ENCODE assay signal across 1 cellular context in the genomic region with DNA sequence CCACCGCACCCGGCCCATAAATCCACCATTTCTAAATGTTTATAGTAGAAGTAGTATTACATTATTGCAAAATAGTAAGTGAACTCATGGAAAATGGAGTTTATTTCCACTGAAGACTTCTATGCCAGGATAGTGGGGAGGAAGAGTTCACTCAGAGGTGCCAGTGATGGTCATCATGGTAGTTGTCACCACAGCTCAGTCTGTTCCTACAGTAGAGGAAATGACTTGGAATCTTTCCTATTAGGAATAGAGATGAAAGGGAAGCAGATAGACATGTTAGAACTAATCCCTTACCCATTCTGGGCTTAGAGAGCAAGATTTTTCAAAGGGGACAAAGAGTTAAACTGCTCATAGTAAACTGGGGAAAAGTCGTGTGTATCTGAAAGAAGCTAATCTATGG.
TF ChIP-seq lines count a peak whose summit lies in the region.

No MANE protein-coding gene starts in this region.

TF ChIP-seq in WTC11, 78 proteins besides CTCF, POLR2A, EP300 and RAD21 (continued from another document):
- TF ChIP-seq, protein P1, sequence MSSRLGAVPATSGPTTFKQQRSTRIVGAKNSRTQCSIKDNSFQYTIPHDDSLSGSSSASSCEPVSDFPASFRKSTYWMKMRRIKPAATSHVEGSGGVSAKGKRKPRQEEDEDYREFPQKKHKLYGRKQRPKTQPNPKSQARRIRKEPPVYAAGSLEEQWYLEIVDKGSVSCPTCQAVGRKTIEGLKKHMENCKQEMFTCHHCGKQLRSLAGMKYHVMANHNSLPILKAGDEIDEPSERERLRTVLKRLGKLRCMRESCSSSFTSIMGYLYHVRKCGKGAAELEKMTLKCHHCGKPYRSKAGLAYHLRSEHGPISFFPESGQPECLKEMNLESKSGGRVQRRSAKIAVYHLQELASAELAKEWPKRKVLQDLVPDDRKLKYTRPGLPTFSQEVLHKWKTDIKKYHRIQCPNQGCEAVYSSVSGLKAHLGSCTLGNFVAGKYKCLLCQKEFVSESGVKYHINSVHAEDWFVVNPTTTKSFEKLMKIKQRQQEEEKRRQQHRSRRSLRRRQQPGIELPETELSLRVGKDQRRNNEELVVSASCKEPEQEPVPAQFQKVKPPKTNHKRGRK (CRISPR knock-in tag; IDR thresholded peaks at IDR 0.05; ENCODE audit: borderline replicate concordance) = no peak
- TF ChIP-seq, protein P2, sequence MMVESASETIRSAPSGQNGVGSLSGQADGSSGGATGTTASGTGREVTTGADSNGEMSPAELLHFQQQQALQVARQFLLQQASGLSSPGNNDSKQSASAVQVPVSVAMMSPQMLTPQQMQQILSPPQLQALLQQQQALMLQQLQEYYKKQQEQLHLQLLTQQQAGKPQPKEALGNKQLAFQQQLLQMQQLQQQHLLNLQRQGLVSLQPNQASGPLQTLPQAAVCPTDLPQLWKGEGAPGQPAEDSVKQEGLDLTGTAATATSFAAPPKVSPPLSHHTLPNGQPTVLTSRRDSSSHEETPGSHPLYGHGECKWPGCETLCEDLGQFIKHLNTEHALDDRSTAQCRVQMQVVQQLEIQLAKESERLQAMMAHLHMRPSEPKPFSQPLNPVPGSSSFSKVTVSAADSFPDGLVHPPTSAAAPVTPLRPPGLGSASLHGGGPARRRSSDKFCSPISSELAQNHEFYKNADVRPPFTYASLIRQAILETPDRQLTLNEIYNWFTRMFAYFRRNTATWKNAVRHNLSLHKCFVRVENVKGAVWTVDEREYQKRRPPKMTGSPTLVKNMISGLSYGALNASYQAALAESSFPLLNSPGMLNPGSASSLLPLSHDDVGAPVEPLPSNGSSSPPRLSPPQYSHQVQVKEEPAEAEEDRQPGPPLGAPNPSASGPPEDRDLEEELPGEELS (CRISPR knock-in tag; IDR thresholded peaks at IDR 0.05) = no peak
- TF ChIP-seq, protein P3, sequence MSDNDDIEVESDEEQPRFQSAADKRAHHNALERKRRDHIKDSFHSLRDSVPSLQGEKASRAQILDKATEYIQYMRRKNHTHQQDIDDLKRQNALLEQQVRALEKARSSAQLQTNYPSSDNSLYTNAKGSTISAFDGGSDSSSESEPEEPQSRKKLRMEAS (CRISPR knock-in tag; IDR thresholded peaks at IDR 0.05) = no peak
- TF ChIP-seq, protein P4, sequence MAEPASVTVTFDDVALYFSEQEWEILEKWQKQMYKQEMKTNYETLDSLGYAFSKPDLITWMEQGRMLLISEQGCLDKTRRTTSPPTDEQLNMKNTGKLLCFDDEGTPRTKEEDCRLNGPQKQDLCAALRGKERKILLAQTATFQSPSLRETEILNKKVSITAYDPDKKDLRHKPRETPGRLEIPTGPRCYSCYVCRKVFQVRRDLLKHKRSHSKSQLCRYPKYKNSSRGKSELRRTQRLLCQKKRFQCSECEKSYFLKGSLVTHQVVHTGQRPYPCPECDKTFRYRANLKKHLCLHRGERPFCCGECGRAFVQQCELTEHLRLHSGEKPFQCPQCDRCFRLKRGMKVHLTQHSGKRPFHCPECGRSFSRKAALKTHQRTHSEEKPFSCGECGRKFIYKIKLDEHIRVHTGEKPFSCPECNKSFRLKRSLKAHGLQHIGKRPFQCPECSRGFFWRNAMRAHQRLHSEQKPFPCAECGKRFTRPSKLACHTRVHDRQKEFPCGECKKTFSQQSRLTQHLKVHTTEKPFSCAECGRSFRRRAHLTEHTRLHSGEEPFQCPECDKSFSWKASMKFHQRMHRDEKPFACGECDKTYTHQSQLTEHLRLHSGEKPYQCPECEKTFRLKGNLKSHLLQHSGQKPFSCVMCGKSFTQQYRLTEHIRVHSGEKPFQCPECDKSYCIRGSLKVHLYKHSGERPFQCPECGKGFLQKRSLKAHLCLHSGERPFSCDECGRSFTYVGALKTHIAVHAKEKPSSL (CRISPR knock-in tag; conservative IDR thresholded peaks at IDR 0.05) = no peak
- TF ChIP-seq IRF2 (CRISPR knock-in tag; IDR thresholded peaks at IDR 0.05; ENCODE audit: borderline replicate concordance, low read depth) = no peak
- TF ChIP-seq, protein P5, sequence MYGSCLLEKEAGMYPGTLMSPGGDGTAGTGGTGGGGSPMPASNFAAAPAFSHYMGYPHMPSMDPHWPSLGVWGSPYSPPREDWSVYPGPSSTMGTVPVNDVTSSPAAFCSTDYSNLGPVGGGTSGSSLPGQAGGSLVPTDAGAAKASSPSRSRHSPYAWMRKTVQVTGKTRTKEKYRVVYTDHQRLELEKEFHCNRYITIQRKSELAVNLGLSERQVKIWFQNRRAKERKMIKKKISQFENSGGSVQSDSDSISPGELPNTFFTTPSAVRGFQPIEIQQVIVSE (CRISPR knock-in tag; IDR thresholded peaks at IDR 0.05; ENCODE audit: borderline replicate concordance) = no peak
- TF ChIP-seq, protein P6, sequence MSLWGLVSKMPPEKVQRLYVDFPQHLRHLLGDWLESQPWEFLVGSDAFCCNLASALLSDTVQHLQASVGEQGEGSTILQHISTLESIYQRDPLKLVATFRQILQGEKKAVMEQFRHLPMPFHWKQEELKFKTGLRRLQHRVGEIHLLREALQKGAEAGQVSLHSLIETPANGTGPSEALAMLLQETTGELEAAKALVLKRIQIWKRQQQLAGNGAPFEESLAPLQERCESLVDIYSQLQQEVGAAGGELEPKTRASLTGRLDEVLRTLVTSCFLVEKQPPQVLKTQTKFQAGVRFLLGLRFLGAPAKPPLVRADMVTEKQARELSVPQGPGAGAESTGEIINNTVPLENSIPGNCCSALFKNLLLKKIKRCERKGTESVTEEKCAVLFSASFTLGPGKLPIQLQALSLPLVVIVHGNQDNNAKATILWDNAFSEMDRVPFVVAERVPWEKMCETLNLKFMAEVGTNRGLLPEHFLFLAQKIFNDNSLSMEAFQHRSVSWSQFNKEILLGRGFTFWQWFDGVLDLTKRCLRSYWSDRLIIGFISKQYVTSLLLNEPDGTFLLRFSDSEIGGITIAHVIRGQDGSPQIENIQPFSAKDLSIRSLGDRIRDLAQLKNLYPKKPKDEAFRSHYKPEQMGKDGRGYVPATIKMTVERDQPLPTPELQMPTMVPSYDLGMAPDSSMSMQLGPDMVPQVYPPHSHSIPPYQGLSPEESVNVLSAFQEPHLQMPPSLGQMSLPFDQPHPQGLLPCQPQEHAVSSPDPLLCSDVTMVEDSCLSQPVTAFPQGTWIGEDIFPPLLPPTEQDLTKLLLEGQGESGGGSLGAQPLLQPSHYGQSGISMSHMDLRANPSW (CRISPR knock-in tag; conservative IDR thresholded peaks at IDR 0.05; ENCODE audit: low read depth) = no peak
- no peak for TF ChIP-seq FOXK1 (CRISPR knock-in tag; IDR thresholded peaks at IDR 0.05)
- no peak for TF ChIP-seq RELA (CRISPR knock-in tag; IDR thresholded peaks at IDR 0.05; ENCODE audit: borderline replicate concordance)
- TF ChIP-seq EMX1 (CRISPR knock-in tag; IDR thresholded peaks at IDR 0.05) = no peak
- no peak for TF ChIP-seq NR2C2 (CRISPR knock-in tag; IDR thresholded peaks at IDR 0.05)
- no peak for TF ChIP-seq NFE2L1 (CRISPR knock-in tag; IDR thresholded peaks at IDR 0.05)
- no peak for TF ChIP-seq TP53 (CRISPR knock-in tag; IDR thresholded peaks at IDR 0.05)
- TF ChIP-seq, protein P7, sequence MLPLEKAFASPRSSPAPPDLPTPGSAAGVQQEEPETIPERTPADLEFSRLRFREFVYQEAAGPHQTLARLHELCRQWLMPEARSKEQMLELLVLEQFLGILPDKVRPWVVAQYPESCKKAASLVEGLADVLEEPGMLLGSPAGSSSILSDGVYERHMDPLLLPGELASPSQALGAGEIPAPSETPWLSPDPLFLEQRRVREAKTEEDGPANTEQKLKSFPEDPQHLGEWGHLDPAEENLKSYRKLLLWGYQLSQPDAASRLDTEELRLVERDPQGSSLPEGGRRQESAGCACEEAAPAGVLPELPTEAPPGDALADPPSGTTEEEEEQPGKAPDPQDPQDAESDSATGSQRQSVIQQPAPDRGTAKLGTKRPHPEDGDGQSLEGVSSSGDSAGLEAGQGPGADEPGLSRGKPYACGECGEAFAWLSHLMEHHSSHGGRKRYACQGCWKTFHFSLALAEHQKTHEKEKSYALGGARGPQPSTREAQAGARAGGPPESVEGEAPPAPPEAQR (CRISPR knock-in tag; IDR thresholded peaks at IDR 0.05) = no peak
- TF ChIP-seq, protein P8, sequence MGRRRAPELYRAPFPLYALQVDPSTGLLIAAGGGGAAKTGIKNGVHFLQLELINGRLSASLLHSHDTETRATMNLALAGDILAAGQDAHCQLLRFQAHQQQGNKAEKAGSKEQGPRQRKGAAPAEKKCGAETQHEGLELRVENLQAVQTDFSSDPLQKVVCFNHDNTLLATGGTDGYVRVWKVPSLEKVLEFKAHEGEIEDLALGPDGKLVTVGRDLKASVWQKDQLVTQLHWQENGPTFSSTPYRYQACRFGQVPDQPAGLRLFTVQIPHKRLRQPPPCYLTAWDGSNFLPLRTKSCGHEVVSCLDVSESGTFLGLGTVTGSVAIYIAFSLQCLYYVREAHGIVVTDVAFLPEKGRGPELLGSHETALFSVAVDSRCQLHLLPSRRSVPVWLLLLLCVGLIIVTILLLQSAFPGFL (CRISPR knock-in tag; IDR thresholded peaks at IDR 0.05; ENCODE audit: borderline replicate concordance) = no peak
TF ChIP-seq in WTC11: peak in this region for 0.
